In genomic region chr10:5659702-5660528, GRCh38 we compare ENCODE assay signal across 8 cellular contexts. TPM values are rescaled to one million over a fixed set of nuclear protein-coding genes. Genes with fewer than 3 reads are reported as not detected.
DNase-seq lines count a peak whose midpoint lies in the region; ATAC-seq and TF ChIP-seq lines count a peak whose summit lies in the region.

No MANE protein-coding gene starts in this region.

- TF ChIP-seq POLR2A in Peyer's patch (IDR thresholded peaks at IDR 0.05) (no peak), gastrocnemius medialis (IDR thresholded peaks at IDR 0.05) (no peak)

- H3K4me3 ChIP-seq in GM12865 (ENCODE audit: low read depth, low read length) = no peak overlapping the region
- no peak overlapping the region for H3K4me3 ChIP-seq in Peyer's patch
- no peak overlapping the region for H3K4me3 ChIP-seq in fibroblast of lung (replicated peaks in 1 of 4; ENCODE audit: control extremely low read depth in 1 of 4, insufficient read depth in 1 of 4, low read depth in 3 of 4, low read length in 4 of 4)
- H3K4me3 ChIP-seq in gastrocnemius medialis = no peak overlapping the region

- H2AFZ ChIP-seq in fibroblast of lung (ENCODE audit: low read length) = no peak overlapping the region

- intact Hi-C loops in gastrocnemius medialis (cut with DNase I; ENCODE audit: low total_unique reads) = no loop called here

- H3K9me3 ChIP-seq in Peyer's patch = no peaks in the 10 kb centered on the region
- no peaks in the 10 kb centered on the region for H3K9me3 ChIP-seq in fibroblast of lung (ENCODE audit: control insufficient read depth, insufficient read depth, low read depth, low read length)
- no peaks in the 10 kb centered on the region for H3K9me3 ChIP-seq in gastrocnemius medialis

- H3K4me2 ChIP-seq in fibroblast of lung (ENCODE audit: extremely low read depth, insufficient read depth, low read length) = no peak overlapping the region

- no peaks in the 10 kb centered on the region for H3K36me3 ChIP-seq in Peyer's patch
- H3K36me3 ChIP-seq in fibroblast of lung (ENCODE audit: control insufficient read depth, insufficient read depth, low read length) = no peaks in the 10 kb centered on the region
- H3K36me3 ChIP-seq in gastrocnemius medialis = no peaks in the 10 kb centered on the region

- H3K27ac ChIP-seq in Peyer's patch (peak overlapping the region in 3 of 4 donors; percentile 14 to 66 (median 64)), fibroblast of lung (ENCODE audit: insufficient read depth, low read length) (no peak overlapping the region), gastrocnemius medialis (no peak overlapping the region), caudate nucleus (ENCODE audit: low read depth, low read length) (no peak overlapping the region)

- TF ChIP-seq CTCF in GM12865 (IDR thresholded peaks at IDR 0.05; ENCODE audit: insufficient read depth, low read depth, low read length, missing control alignments) (no peak), Peyer's patch (IDR thresholded peaks at IDR 0.05) (peak in 1 of 6 experiments; percentile 24), fibroblast of lung (conservative IDR thresholded peaks at IDR 0.05 in 1 of 2, IDR thresholded peaks at IDR 0.05 in 1 of 2; ENCODE audit: low read depth in 1 of 2, low read length in 2 of 2) (no peak), gastrocnemius medialis (IDR thresholded peaks at IDR 0.05 in 4 of 5, conservative IDR thresholded peaks at IDR 0.05 in 1 of 5) (no peak)

- in situ Hi-C loops in gastrocnemius medialis (cut with MboI; ENCODE audit: low sequenced_read_pairs in 4 of 4) = no loop called here

- peak; percentile 49 for ATAC-seq in HG02623 (IDR thresholded peaks at IDR 0.05; ENCODE audit: unreplicated experiment)
- peak; percentile 59 to 60 for ATAC-seq in gastrocnemius medialis

- H3K4me1 ChIP-seq in Peyer's patch = peaks cover 4 to 55% (median 10%) of the 10 kb centered on the region in 4 donors
- peaks cover 3% of the 10 kb centered on the region for H3K4me1 ChIP-seq in fibroblast of lung (ENCODE audit: control insufficient read depth, extremely low read depth, insufficient read depth, low read length)
- H3K4me1 ChIP-seq in gastrocnemius medialis = peaks cover 4 to 13% of the 10 kb centered on the region in 2 donors

- H3K79me2 ChIP-seq in fibroblast of lung (ENCODE audit: control insufficient read depth, insufficient read depth, low read length) = no peaks in the 10 kb centered on the region

- DNase-seq in GM12865 (ENCODE audit: low read depth) (peak; percentile 50), Peyer's patch (peak in 2 of 3 donors; percentile 36 to 79), fibroblast of lung (ENCODE audit: low read depth in 2 of 2) (peak; percentile 59 to 62), gastrocnemius medialis (peak in 1 of 2 donors; percentile 33), superior temporal gyrus (ENCODE audit: extremely low spot score) (no peak), caudate nucleus (lab: John Stamatoyannopoulos, UW) (no peak)
- no peak for DNase-seq in activated CD4-positive, CD25-positive, alpha-beta regulatory T cell treated with anti-CD3 and anti-CD28 coated beads, Interleukin-2, amount 50 U/mL, for 72 hours

- no peaks in the 10 kb centered on the region for H4K20me1 ChIP-seq in fibroblast of lung (ENCODE audit: control insufficient read depth, extremely low read depth, insufficient read depth, low read length)

- no peak overlapping the region for H3K9ac ChIP-seq in fibroblast of lung (ENCODE audit: insufficient read depth, low read length)

- no peaks in the 10 kb centered on the region for H3K27me3 ChIP-seq in Peyer's patch
- no peaks in the 10 kb centered on the region for H3K27me3 ChIP-seq in fibroblast of lung (ENCODE audit: control insufficient read depth, insufficient read depth, low read length)
- H3K27me3 ChIP-seq in gastrocnemius medialis = no peaks in the 10 kb centered on the region

RNA-seq across cellular contexts. Expression of gene ASB13, which starts 6.5 kb away (rescaled TPM):
- total RNA-seq in Peyer's patch = 10 to 100 TPM; 28.1 to 80.9 (median 61.2) TPM
- 9.8 and 15.4 TPM in 2 replicates for total RNA-seq in fibroblast of lung
- polyA plus RNA-seq in fibroblast of lung = 5.4 and 7.3 TPM in 2 replicates
- 7.0 and 10.3 TPM in 2 replicates for polyA plus RNA-seq in fibroblast of lung (2012)
- polyA minus RNA-seq in fibroblast of lung (ENCODE audit: low replicate concordance) = 10.6 and 14.1 TPM in 2 replicates
- 10 to 100 TPM in 3 of 4 donors, 1 to 10 TPM in 1; 9.6 to 20.0 (median 14.9) TPM for total RNA-seq in gastrocnemius medialis

RNA-seq across cellular contexts. Expression of gene TASOR2, which starts 24.7 kb away (rescaled TPM):
- 100 to 1,000 TPM in 1 of 4 donors, 10 to 100 TPM in 3; 52.8 to 160 (median 80.7) TPM for total RNA-seq in Peyer's patch
- 77.9 and 85.3 TPM in 2 replicates for total RNA-seq in fibroblast of lung
- polyA plus RNA-seq in fibroblast of lung = 37.0 and 41.1 TPM in 2 replicates
- polyA plus RNA-seq in fibroblast of lung (2012) = 17.4 and 21.2 TPM in 2 replicates
- polyA minus RNA-seq in fibroblast of lung (ENCODE audit: low replicate concordance) = 8.4 and 14.6 TPM in 2 replicates
- total RNA-seq in gastrocnemius medialis = 10 to 100 TPM; 32.0 to 78.0 (median 50.0) TPM

Comparison
In these comparisons a context has a peak if more than half of its experiments do, and no peak if none do; other contexts are left out.
1. DNase-seq: peak in GM12865 (single experiment), Peyer's patch (2 of 3) and fibroblast of lung (2 of 2); none in superior temporal gyrus (single experiment), activated CD4-positive, CD25-positive, alpha-beta regulatory T cell treated with anti-CD3 and anti-CD28 coated beads, Interleukin-2, amount 50 U/mL, for 72 hours (single experiment) and caudate nucleus (0 of 61).
2. H3K27ac ChIP-seq: peak in Peyer's patch (3 of 4); none in fibroblast of lung (single experiment), gastrocnemius medialis (0 of 4) and caudate nucleus (single experiment).